In the genomic region with DNA sequence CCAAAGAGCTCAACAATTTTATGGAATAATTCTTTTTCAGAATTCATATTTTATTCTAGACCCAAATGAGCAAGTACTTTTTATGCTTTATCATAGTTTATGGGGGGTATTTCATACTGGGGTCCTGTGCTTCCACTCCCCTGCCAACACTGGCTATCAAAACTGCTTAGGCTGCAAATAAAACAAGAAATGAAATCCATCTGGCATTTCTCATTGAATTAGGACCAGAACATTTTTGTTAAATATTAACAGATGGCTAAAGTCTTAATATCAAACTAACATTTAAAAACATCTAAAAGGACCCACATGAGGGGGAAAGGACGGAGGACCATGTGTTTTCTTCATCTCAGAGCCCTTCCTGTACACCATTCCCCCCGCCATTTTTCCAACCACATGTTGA, we compare ENCODE assay signal across 21 cellular contexts.
A peak's percentile ranks its signal among the peaks of the same experiment; 100 is the strongest.
DNase-seq lines count a peak whose midpoint lies in the region; ATAC-seq, FAIRE-seq and TF ChIP-seq lines count a peak whose summit lies in the region.
"Had no signal": no experiment of that assay in that cellular context is flagged by ENCODE, and none has a peak within 500 bp of the region (broad histone marks: within the 10 kb centered on the region; RNA-seq: fewer than 3 reads in every experiment).

No MANE protein-coding gene starts in this region.

- no peaks in the 10 kb centered on the region for H3K27me3 Mint-ChIP-seq in activated naive CD4-positive, alpha-beta T cell treated with anti-CD3 and anti-CD28 coated beads, Interleukin-2, amount 10 ng/mL, durations not matched to agents 7 days and 5 days
- H3K27me3 Mint-ChIP-seq: B cell; CD4-positive, CD25-positive, alpha-beta regulatory T cell had no signal

- no peak for DNase-seq in A549 (ENCODE audit: low read depth in 1 of 2, low spot score in 1 of 2)
- DNase-seq in HFF-Myc (ENCODE audit: extremely low read depth, low read depth), result peak; percentile 9
- DNase-seq in SK-N-MC (ENCODE audit: low read depth, low spot score), result no peak
- DNase-seq in gastrocnemius medialis, result no peak
- no peak for DNase-seq in foreskin fibroblast
- DNase-seq in activated naive CD4-positive, alpha-beta T cell treated with anti-CD3 and anti-CD28 coated beads, Interleukin-2, amount 10 ng/mL, durations not matched to agents 7 days and 5 days, result no peak
- DNase-seq: Caco-2; CD4-positive, CD25-positive, alpha-beta regulatory T cell; CD8-positive, alpha-beta T cell; DMS153; DND-41; H7; HCEC 1CT had no signal

- peaks cover 16% of the 10 kb centered on the region for H3K36me3 Mint-ChIP-seq in activated naive CD4-positive, alpha-beta T cell treated with anti-CD3 and anti-CD28 coated beads, Interleukin-2, amount 10 ng/mL, durations not matched to agents 7 days and 5 days
- H3K36me3 Mint-ChIP-seq: CD4-positive, CD25-positive, alpha-beta regulatory T cell; CD8-positive, alpha-beta T cell had no signal

- TF ChIP-seq POLR2A in A549 (IDR thresholded peaks at IDR 0.05; ENCODE audit: low read length), result no peak
- TF ChIP-seq POLR2A in gastrocnemius medialis (IDR thresholded peaks at IDR 0.05), result no peak

- peaks cover 27% of the 10 kb centered on the region for H3K4me1 ChIP-seq in A549
- H3K4me1 ChIP-seq in gastrocnemius medialis, result no peaks in the 10 kb centered on the region
- H3K4me1 ChIP-seq: Caco-2 had no signal

- H3K27ac ChIP-seq in A549 (peak overlapping the region; percentile 15 to 57; a peak in 4 of 6 replicates), SK-N-MC (peak overlapping the region; percentile 38; the same call in 1 of the 2 replicates), gastrocnemius medialis (no peak overlapping the region)
- H3K27ac ChIP-seq: BLaER1, C4-2B, GM23248 had no signal

- H3K4me2 ChIP-seq in A549, result no peak overlapping the region
- H3K4me2 ChIP-seq: BLaER1 had no signal

- H3K36me3 ChIP-seq in SK-N-MC (ENCODE audit: insufficient read depth, low read length), result no peaks in the 10 kb centered on the region
- no peaks in the 10 kb centered on the region for H3K36me3 ChIP-seq in gastrocnemius medialis
- H3K36me3 ChIP-seq: BLaER1 had no signal

- ATAC-seq in A549 (no peak), gastrocnemius medialis (no peak), GM21723 (IDR thresholded peaks at IDR 0.05; ENCODE audit: unreplicated experiment) (no peak)
- ATAC-seq: CD8-positive, alpha-beta T cell had no signal

- peaks cover 20% of the 10 kb centered on the region for H3K4me1 Mint-ChIP-seq in activated naive CD4-positive, alpha-beta T cell treated with anti-CD3 and anti-CD28 coated beads, Interleukin-2, amount 10 ng/mL, durations not matched to agents 7 days and 5 days

- TF ChIP-seq EP300 in A549 (IDR thresholded peaks at IDR 0.05), result no peak

- WGBS in A549 (ENCODE audit: missing lambda C conversion rate), result 93% methylated on average over 2 of the region's 2 CpGs

- no peak overlapping the region for H3K9ac ChIP-seq in SK-N-MC (ENCODE audit: insufficient read length)
- H3K9ac ChIP-seq: BLaER1, GM23248 had no signal

- intact Hi-C loops in gastrocnemius medialis (cut with DNase I; ENCODE audit: low total_unique reads), result no loop called here

- no peak for TF ChIP-seq RAD21 in A549 (conservative IDR thresholded peaks at IDR 0.05 in 1 of 2, IDR thresholded peaks at IDR 0.05 in 1 of 2)

- H3K4me3 Mint-ChIP-seq in activated naive CD4-positive, alpha-beta T cell treated with anti-CD3 and anti-CD28 coated beads, Interleukin-2, amount 10 ng/mL, durations not matched to agents 7 days and 5 days, result no peak overlapping the region
- H3K4me3 Mint-ChIP-seq: B cell; CD4-positive, CD25-positive, alpha-beta regulatory T cell; CD8-positive, alpha-beta T cell had no signal

- H3K27me3 ChIP-seq in gastrocnemius medialis, result no peaks in the 10 kb centered on the region
- H3K27me3 ChIP-seq: BLaER1 had no signal

- H3K27ac Mint-ChIP-seq in activated naive CD4-positive, alpha-beta T cell treated with anti-CD3 and anti-CD28 coated beads, Interleukin-2, amount 10 ng/mL, durations not matched to agents 7 days and 5 days, result no peak overlapping the region
- H3K27ac Mint-ChIP-seq: B cell; CD4-positive, CD25-positive, alpha-beta regulatory T cell; CD8-positive, alpha-beta T cell had no signal

- no peak overlapping the region for H3K4me3 ChIP-seq in A549
- H3K4me3 ChIP-seq in HFF-Myc (replicated peaks; ENCODE audit: low read depth, low read length), result no peak overlapping the region
- no peak overlapping the region for H3K4me3 ChIP-seq in SK-N-MC
- H3K4me3 ChIP-seq in gastrocnemius medialis, result no peak overlapping the region
- no peak overlapping the region for H3K4me3 ChIP-seq in foreskin fibroblast (ENCODE audit: low read depth in 1 of 2, low read length in 2 of 2)
- H3K4me3 ChIP-seq: BLaER1, GM23248 had no signal

- POLR2A ChIA-PET in A549 (lab: Yijun Ruan, JAX), result no interaction called here

- H3K9me3 ChIP-seq in A549, result no peaks in the 10 kb centered on the region
- H3K9me3 ChIP-seq in SK-N-MC (ENCODE audit: low read depth, low read length), result no peaks in the 10 kb centered on the region
- H3K9me3 ChIP-seq in gastrocnemius medialis, result no peaks in the 10 kb centered on the region
- H3K9me3 ChIP-seq: BLaER1, Caco-2 had no signal

- CTCF ChIA-PET in A549 (lab: Yijun Ruan, JAX), result interaction anchor here (0.8 to 2.2 kb wide), 4 partner anchors 9 to 162 kb away, joined by 3 to 5 read pairs (median 4); no protein-coding TSS in a partner anchor
- CTCF ChIA-PET in activated naive CD4-positive, alpha-beta T cell treated with anti-CD3 and anti-CD28 coated beads, Interleukin-2, amount 10 ng/mL, durations not matched to agents 7 days and 5 days (lab: Charles Lee), result no interaction called here

- in situ Hi-C loops in gastrocnemius medialis (cut with MboI; ENCODE audit: low sequenced_read_pairs in 4 of 4), result no loop called here

- TF ChIP-seq CTCF in A549 (IDR thresholded peaks at IDR 0.05), result no peak
- TF ChIP-seq CTCF in HFF-Myc (IDR thresholded peaks at IDR 0.05; ENCODE audit: low read depth, low read length, missing control alignments), result no peak
- TF ChIP-seq CTCF in gastrocnemius medialis (IDR thresholded peaks at IDR 0.05 in 4 of 5, conservative IDR thresholded peaks at IDR 0.05 in 1 of 5), result no peak
- no peak for TF ChIP-seq CTCF in foreskin fibroblast (IDR thresholded peaks at IDR 0.05; ENCODE audit: low read depth, low read length)

- peaks cover 24% of the 10 kb centered on the region for H3K9me3 Mint-ChIP-seq in activated naive CD4-positive, alpha-beta T cell treated with anti-CD3 and anti-CD28 coated beads, Interleukin-2, amount 10 ng/mL, durations not matched to agents 7 days and 5 days
- H3K9me3 Mint-ChIP-seq: CD4-positive, CD25-positive, alpha-beta regulatory T cell; CD8-positive, alpha-beta T cell had no signal

- no peak for FAIRE-seq in A549 (lab: Jason Lieb, UNC)
- peak; percentile 63 for FAIRE-seq in endometrium (lab: Jason Lieb, UNC)
- FAIRE-seq: GM12892, H1 had no signal

TF ChIP-seq in A549, 52 proteins besides CTCF, POLR2A, EP300 and RAD21:
- peak; percentile 52 for TF ChIP-seq MAFK (IDR thresholded peaks at IDR 0.05; ENCODE audit: partially characterized antibody)
- no peak for TF ChIP-seq FOXS1 (CRISPR knock-in tag; IDR thresholded peaks at IDR 0.05)

Comparison
In these comparisons a context has a peak if more than half of its experiments do, and no peak if none do; other contexts are left out.
1. H3K27ac ChIP-seq: peak in A549 (2 of 2) and SK-N-MC (single experiment); none in gastrocnemius medialis (0 of 4).